Comparison of ENCODE assay signal across 13 cellular contexts in the genomic region with DNA sequence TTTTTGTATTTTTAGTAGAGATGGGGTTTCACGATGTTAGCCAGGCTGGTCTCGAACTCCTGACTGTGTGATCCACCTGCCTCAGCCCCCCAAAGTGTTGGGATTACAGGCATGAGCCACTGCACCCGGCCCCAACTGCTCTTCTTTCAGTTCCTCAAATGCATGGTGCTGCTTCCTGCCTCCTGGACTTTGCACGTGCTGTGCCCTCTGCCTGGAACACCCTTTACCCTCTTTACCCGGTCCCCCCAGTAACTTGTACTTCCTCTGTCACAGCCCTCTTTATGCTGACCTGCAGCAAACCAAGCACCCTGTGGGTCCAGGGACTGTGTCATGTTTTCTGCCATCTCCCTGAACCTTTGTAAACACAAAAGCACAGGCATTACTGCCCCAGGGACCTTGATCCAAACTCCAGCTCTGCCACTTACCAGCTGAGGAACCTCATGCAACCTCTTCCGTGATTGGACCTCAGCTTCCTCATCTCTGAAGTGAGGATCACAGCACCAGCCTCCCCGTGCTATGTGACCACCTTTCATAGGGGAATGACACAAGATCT. TPM values are rescaled to one million over a fixed set of nuclear protein-coding genes. Genes with fewer than 3 reads are reported as not detected.
DNase-seq lines count a peak whose midpoint lies in the region; ATAC-seq, FAIRE-seq and TF ChIP-seq lines count a peak whose summit lies in the region.
"Had no signal": no experiment of that assay in that cellular context is flagged by ENCODE, and none has a peak within 500 bp of the region (broad histone marks: within the 10 kb centered on the region; RNA-seq: fewer than 3 reads in every experiment).

No MANE protein-coding gene starts in this region.

- DNase-seq in OCI-LY7 (ENCODE audit: low spot score), result peak; percentile 91
- peak; percentile 50 for DNase-seq in left ventricle myocardium inferior
- DNase-seq in small intestine, result peak; percentile 69
- no peak for DNase-seq in activated T-cell treated with anti-CD3 and anti-CD28 coated beads, Interleukin-2, amount 50 U/mL, for 4 hours
- DNase-seq in colonic mucosa, result no peak
- no peak for DNase-seq in NCI-H2171 treated with DMSO at 0.1 percent for 48 hours (lab: John Stamatoyannopoulos, UW)
- DNase-seq: activated CD4-positive, alpha-beta T cell treated with anti-CD3 and anti-CD28 coated beads, Interleukin-2, amount 10 ng/mL, durations not matched to agents 24 days and 14 days; NCI-H1092; NCI-H524 had no signal

- no peak for ATAC-seq in activated T-cell treated with anti-CD3 and anti-CD28 coated beads, Interleukin-2, amount 50 U/mL, for 4 hours
- no peak for ATAC-seq in HG03108 (IDR thresholded peaks at IDR 0.05; ENCODE audit: unreplicated experiment)
- ATAC-seq: activated T-helper 17 cell treated with anti-CD3 and anti-CD28 coated beads, Interleukin-2, amount 50 U/mL, for 72 hours had no signal

- H3K4me1 ChIP-seq in HEK293 (ENCODE audit: control insufficient read depth, insufficient read depth, low read length) (peaks cover 13% of the 10 kb centered on the region), OCI-LY7 (ENCODE audit: insufficient read depth, low read length, poor library complexity, severe bottlenecking) (peaks cover 51% of the 10 kb centered on the region), left ventricle myocardium inferior (peaks cover 40% of the 10 kb centered on the region), small intestine (ENCODE audit: control insufficient read depth in 2 of 2, insufficient read depth in 1 of 2, low read depth in 1 of 2, low read length in 1 of 2) (peaks cover 0 to 3% of the 10 kb centered on the region in 2 donors), colonic mucosa (peaks cover 16% of the 10 kb centered on the region)

- H3K36me3 ChIP-seq in HEK293 (ENCODE audit: control insufficient read depth in 2 of 2, insufficient read depth in 1 of 2, low read length in 2 of 2) (peaks cover 3 to 7% of the 10 kb centered on the region in 2 experiments; a peak in 2 of 3 replicates), OCI-LY7 (ENCODE audit: insufficient read depth, low read length) (no peaks in the 10 kb centered on the region), left ventricle myocardium inferior (peaks cover 9% of the 10 kb centered on the region), small intestine (ENCODE audit: control insufficient read depth in 2 of 2, insufficient read depth in 2 of 2, low read length in 2 of 2) (peaks cover 3 to 4% of the 10 kb centered on the region in 2 donors), colonic mucosa (no peaks in the 10 kb centered on the region)

- peaks cover 24% of the 10 kb centered on the region for H3K4me1 Mint-ChIP-seq in activated T-cell treated with anti-CD3 and anti-CD28 coated beads, Interleukin-2, amount 50 U/mL, for 4 hours (ENCODE audit: low read depth)

- peaks cover 6% of the 10 kb centered on the region for H3K27me3 Mint-ChIP-seq in activated T-cell treated with anti-CD3 and anti-CD28 coated beads, Interleukin-2, amount 50 U/mL, for 4 hours (ENCODE audit: low read depth)

- 50 to 56% (median 53%) methylated on average over 7 of the region's 7 CpGs for WGBS in small intestine, 3 donors

- H4K20me1 ChIP-seq in OCI-LY7 (ENCODE audit: insufficient read depth, low read length), result no peaks in the 10 kb centered on the region

- no TSS peak for BruUV-seq in OCI-LY7 (replicated peaks; lab: Mats Ljungman, UMichigan)

- H3K27me3 ChIP-seq in left ventricle myocardium inferior (ENCODE audit: low read depth) (no peaks in the 10 kb centered on the region), small intestine (ENCODE audit: control insufficient read depth in 2 of 2, insufficient read depth in 2 of 2, low read length in 2 of 2) (no peaks in the 10 kb centered on the region), colonic mucosa (no peaks in the 10 kb centered on the region)
- H3K27me3 ChIP-seq: ascending aorta had no signal

- CTCF ChIA-PET in HEK293 (lab: Yijun Ruan, JAX) (interaction anchor here (0.6 to 5.9 kb wide), 7 partner anchors 8 to 847 kb away, joined by 3 to 98 read pairs (median 15); a partner anchor contains a TSS), OCI-LY7 (lab: Charles Lee; ENCODE audit: unreplicated experiment) (no interaction called here)

- POLR2A ChIA-PET in HEK293 (lab: Yijun Ruan, JAX) (interaction anchor here (0.7 to 5.2 kb wide), 4 partner anchors 22 to 41 kb away, joined by 4 to 74 read pairs (median 25); a partner anchor contains a TSS), OCI-LY7 (lab: Charles Lee) (interaction anchor here (0.7 kb wide), 3 partner anchors 51 to 142 kb away, joined by 3 to 5 read pairs (median 4); no protein-coding TSS in a partner anchor)

- H3K79me2 ChIP-seq in OCI-LY7 (ENCODE audit: insufficient read depth, low read depth, low read length), result no peaks in the 10 kb centered on the region

- H3K9me3 ChIP-seq in HEK293 (ENCODE audit: control insufficient read depth, insufficient read depth, low read depth, low read length) (no peaks in the 10 kb centered on the region), OCI-LY7 (ENCODE audit: low read length) (no peaks in the 10 kb centered on the region), left ventricle myocardium inferior (replicated peaks) (no peaks in the 10 kb centered on the region), small intestine (ENCODE audit: control insufficient read depth, low read depth) (no peaks in the 10 kb centered on the region), colonic mucosa (no peaks in the 10 kb centered on the region)
- H3K9me3 ChIP-seq: ascending aorta had no signal

- H3K4me3 Mint-ChIP-seq in activated T-cell treated with anti-CD3 and anti-CD28 coated beads, Interleukin-2, amount 50 U/mL, for 4 hours, result no peak overlapping the region
- H3K4me3 Mint-ChIP-seq: activated CD4-positive, alpha-beta T cell treated with anti-CD3 and anti-CD28 coated beads, Interleukin-2, amount 10 ng/mL, durations not matched to agents 24 days and 14 days; activated T-helper 17 cell treated with anti-CD3 and anti-CD28 coated beads, Interleukin-2, amount 50 U/mL, for 72 hours had no signal

- peak overlapping the region; percentile 52 for H3K4me2 ChIP-seq in OCI-LY7 (ENCODE audit: low read length)

- peak overlapping the region; percentile 76 for H2AFZ ChIP-seq in OCI-LY7 (ENCODE audit: low read length)

- H3K9me2 ChIP-seq in OCI-LY7 (ENCODE audit: insufficient read depth, low read length), result no peaks in the 10 kb centered on the region

- peaks cover 4% of the 10 kb centered on the region for H3K36me3 Mint-ChIP-seq in activated T-cell treated with anti-CD3 and anti-CD28 coated beads, Interleukin-2, amount 50 U/mL, for 4 hours (ENCODE audit: insufficient read depth)

- intact Hi-C loops in OCI-LY7 (cut with micrococcal nuclease; ENCODE audit: unreplicated experiment), result loop anchor here (5.0 kb wide), 2 partner anchors 54 to 154 kb away; no protein-coding TSS in a partner anchor
- intact Hi-C loops in left ventricle myocardium inferior (cut with micrococcal nuclease), result no loop called here
- intact Hi-C loops in colonic mucosa (cut with DNase I), result loop anchor here (10.0 kb wide), 1 partner anchor 157 kb away; no protein-coding TSS in a partner anchor

- H3K4me3 ChIP-seq in HEK293 (ENCODE audit: low read depth, low read length) (no peak overlapping the region), OCI-LY7 (ENCODE audit: low read depth, low read length, poor library complexity, severe bottlenecking) (peak overlapping the region; percentile 2), left ventricle myocardium inferior (no peak overlapping the region), small intestine (ENCODE audit: low read depth in 1 of 2, low read length in 2 of 2) (no peak overlapping the region), colonic mucosa (no peak overlapping the region)
- H3K4me3 ChIP-seq: ascending aorta had no signal

- H3K27ac ChIP-seq in HEK293 (ENCODE audit: extremely low read depth, low read depth, low read length) (no peak overlapping the region; the same call in 1 of the 2 replicates), OCI-LY7 (ENCODE audit: low read depth, low read length, poor library complexity, severe bottlenecking) (peak overlapping the region; percentile 76), left ventricle myocardium inferior (replicated peaks) (peak overlapping the region; percentile 40), small intestine (ENCODE audit: low read depth in 1 of 2, low read length in 1 of 2) (peak overlapping the region; percentile 16 to 66), colonic mucosa (no peak overlapping the region)
- H3K27ac ChIP-seq: ascending aorta had no signal

- no peaks in the 10 kb centered on the region for H3K9me3 Mint-ChIP-seq in activated T-cell treated with anti-CD3 and anti-CD28 coated beads, Interleukin-2, amount 50 U/mL, for 4 hours
- H3K9me3 Mint-ChIP-seq: activated CD4-positive, alpha-beta T cell treated with anti-CD3 and anti-CD28 coated beads, Interleukin-2, amount 10 ng/mL, durations not matched to agents 24 days and 14 days; activated T-helper 17 cell treated with anti-CD3 and anti-CD28 coated beads, Interleukin-2, amount 50 U/mL, for 72 hours had no signal

- no peak overlapping the region for H3K9ac ChIP-seq in colonic mucosa (ENCODE audit: low read depth in 2 of 2, low read length in 2 of 2)

- TF ChIP-seq CTCF in HEK293 (tag by site-specific recombination; IDR thresholded peaks at IDR 0.05), result no peak
- TF ChIP-seq CTCF in OCI-LY7 (conservative IDR thresholded peaks at IDR 0.05; ENCODE audit: low read length), result no peak
- TF ChIP-seq CTCF in left ventricle myocardium inferior (IDR thresholded peaks at IDR 0.05; ENCODE audit: borderline replicate concordance), result no peak
- TF ChIP-seq CTCF in colonic mucosa (IDR thresholded peaks at IDR 0.05), result no peak

- FAIRE-seq in small intestine (lab: Jason Lieb, UNC), result no peak

RNA-seq across cellular contexts. Expression of a gene that starts 3.8 kb away (rescaled TPM):
- total RNA-seq in OCI-LY7 (2014; rRNA removed; shearing (Covaris generic)), result 46.0 and 48.5 TPM in 2 replicates
- total RNA-seq in OCI-LY7 (2022) (40.3 and 45.0 TPM in 2 replicates), left ventricle myocardium inferior (91.3 TPM), colonic mucosa (10 to 100 TPM; 76.5 to 94.9 TPM)
- 100 to 1,000 TPM; 197 to 206 (median 205) TPM for polyA plus RNA-seq in small intestine
- total RNA-seq in activated T-cell treated with anti-CD3 and anti-CD28 coated beads, Interleukin-2, amount 50 U/mL, for 4 hours, result 10 to 100 TPM; 17.0 to 19.2 (median 18.1) TPM

RNA-seq across cellular contexts. Expression of a gene that starts 5.1 kb away (rescaled TPM):
- total RNA-seq in OCI-LY7 (2014; rRNA removed; shearing (Covaris generic)), result 2.2 and 6.3 TPM in 2 replicates
- total RNA-seq in OCI-LY7 (2022) (3.3 and 4.1 TPM in 2 replicates), left ventricle myocardium inferior (6.1 TPM), colonic mucosa (under 1 TPM; 0.29 to 0.74 TPM)
- 1 to 10 TPM in 2 of 3 donors, not detected in 1; 1.1 to 1.8 TPM for polyA plus RNA-seq in small intestine
- total RNA-seq in activated T-cell treated with anti-CD3 and anti-CD28 coated beads, Interleukin-2, amount 50 U/mL, for 4 hours, result 1 to 10 TPM; 1.2 to 2.1 (median 1.8) TPM

RNA-seq across cellular contexts. Expression of a gene that starts 17.6 kb away (rescaled TPM):
- 12.2 and 15.7 TPM in 2 replicates for total RNA-seq in OCI-LY7 (2014; rRNA removed; shearing (Covaris generic))
- total RNA-seq in OCI-LY7 (2022) (18.6 and 21.3 TPM in 2 replicates), left ventricle myocardium inferior (16.2 TPM), colonic mucosa (10 to 100 TPM; 26.5 to 36.0 TPM)
- polyA plus RNA-seq in small intestine, result 10 to 100 TPM; 21.3 to 31.3 (median 28.6) TPM
- total RNA-seq in activated T-cell treated with anti-CD3 and anti-CD28 coated beads, Interleukin-2, amount 50 U/mL, for 4 hours, result 1 to 10 TPM; 6.4 to 9.5 (median 6.8) TPM

RNA-seq across cellular contexts. Expression of a gene that starts 36.0 kb away (rescaled TPM):
- 5.0 and 5.7 TPM in 2 replicates for total RNA-seq in OCI-LY7 (2014; rRNA removed; shearing (Covaris generic))
- total RNA-seq in OCI-LY7 (2022) (5.5 and 6.1 TPM in 2 replicates), left ventricle myocardium inferior (9.2 TPM), colonic mucosa (10 to 100 TPM in 1 of 2 donors, 1 to 10 TPM in 1; 8.7 to 16.0 TPM)
- polyA plus RNA-seq in small intestine, result 10 to 100 TPM; 15.7 to 29.7 (median 29.5) TPM
- total RNA-seq in activated T-cell treated with anti-CD3 and anti-CD28 coated beads, Interleukin-2, amount 50 U/mL, for 4 hours, result 10 to 100 TPM; 24.2 to 33.9 (median 33.7) TPM

RNA-seq across cellular contexts. Expression of a gene that starts 48.6 kb away (rescaled TPM):
- 1.8 and 2.2 TPM in 2 replicates for total RNA-seq in OCI-LY7 (2014; rRNA removed; shearing (Covaris generic))
- 4.0 and 4.9 TPM in 2 replicates for total RNA-seq in OCI-LY7 (2022)
- 3.3 TPM for total RNA-seq in left ventricle myocardium inferior
- polyA plus RNA-seq in small intestine, result 1 to 10 TPM in 1 of 3 donors, under 1 TPM in 2; 0.45 to 1.9 (median 0.81) TPM
- total RNA-seq in activated T-cell treated with anti-CD3 and anti-CD28 coated beads, Interleukin-2, amount 50 U/mL, for 4 hours, result under 1 TPM; 0.71 to 0.82 (median 0.79) TPM
- total RNA-seq in colonic mucosa, result 1 to 10 TPM; 1.4 to 1.7 TPM

Comparison
In these comparisons a context has a peak if more than half of its experiments do, and no peak if none do; other contexts are left out.
1. H3K27ac ChIP-seq: peak in OCI-LY7 (single experiment), left ventricle myocardium inferior (single experiment) and small intestine (2 of 2); none in HEK293 (single experiment) and colonic mucosa (single experiment).
2. DNase-seq: peak in OCI-LY7 (single experiment), left ventricle myocardium inferior (single experiment) and small intestine (single experiment); none in activated T-cell treated with anti-CD3 and anti-CD28 coated beads, Interleukin-2, amount 50 U/mL, for 4 hours (single experiment), colonic mucosa (single experiment) and NCI-H2171 treated with DMSO at 0.1 percent for 48 hours (single experiment).